In genomic region chr1:184296466-184297243, GRCh38 we compare ENCODE assay signal across 8 cellular contexts.
DNase-seq lines count a peak whose midpoint lies in the region; ATAC-seq, FAIRE-seq and TF ChIP-seq lines count a peak whose summit lies in the region.

No MANE protein-coding gene starts in this region.

- H3K36me3 ChIP-seq in liver (ENCODE audit: control insufficient read depth in 4 of 4, insufficient read depth in 3 of 4, low read depth in 1 of 4, low read length in 3 of 4) (no peaks in the 10 kb centered on the region), HepG2 (replicated peaks in 1 of 2; ENCODE audit: control insufficient read depth in 1 of 2, insufficient read depth in 2 of 2, low read length in 2 of 2) (no peaks in the 10 kb centered on the region), mesendoderm (ENCODE audit: control insufficient read depth, insufficient read depth, low read length) (no peaks in the 10 kb centered on the region)

- H2AK5ac ChIP-seq in mesendoderm (ENCODE audit: low read length), result no peak overlapping the region

- no peak for FAIRE-seq in HepG2 (lab: Jason Lieb, UNC)
- no peak for FAIRE-seq in GM19239 (lab: Jason Lieb, UNC)
- no peak for FAIRE-seq in H54 (lab: Jason Lieb, UNC)

- no peaks in the 10 kb centered on the region for H3K79me1 ChIP-seq in mesendoderm (ENCODE audit: low read length)

- ATAC-seq in HepG2 (no peak), HG02885 (IDR thresholded peaks at IDR 0.05; ENCODE audit: poor library complexity, unreplicated experiment) (no peak)

- H3K79me2 ChIP-seq in HepG2 (ENCODE audit: insufficient read depth, low read length) (no peaks in the 10 kb centered on the region), mesendoderm (ENCODE audit: control insufficient read depth, insufficient read depth, low read length) (no peaks in the 10 kb centered on the region)

- no peak overlapping the region for H2BK120ac ChIP-seq in mesendoderm (ENCODE audit: low read depth, low read length)

- H3K27me3 ChIP-seq in liver (ENCODE audit: control insufficient read depth in 4 of 4, insufficient read depth in 4 of 4, low read length in 3 of 4) (no peaks in the 10 kb centered on the region), HepG2 (ENCODE audit: control insufficient read depth in 1 of 2, insufficient read depth in 2 of 2, low read length in 2 of 2) (no peaks in the 10 kb centered on the region; a peak in 1 of 5 replicates), mesendoderm (ENCODE audit: insufficient read depth, low read length, poor library complexity) (no peaks in the 10 kb centered on the region)

- WGBS in liver, result 55% methylated on average over 10 of the region's 10 CpGs
- WGBS in HepG2 (ENCODE audit: low lambda C conversion rate), result 19% methylated on average over 10 of the region's 10 CpGs
- no CpG with 5 or more reads among the region's 10 CpGs for WGBS in mesendoderm (ENCODE audit: extremely low coverage, insufficient coverage, low lambda C conversion rate)

- intact Hi-C loops in HepG2 (cut with micrococcal nuclease; ENCODE audit: unreplicated experiment), result no loop called here

- no peak for DNase-seq in HepG2 (ENCODE audit: low spot score)
- DNase-seq in coronary artery (ENCODE audit: low spot score), result no peak
- peak; percentile 90 for DNase-seq in mesendoderm
- DNase-seq in GM19239 (ENCODE audit: insufficient read length, low spot score), result no peak
- no peak for DNase-seq in GM13977 (ENCODE audit: low spot score)
- no peak for DNase-seq in H54 (ENCODE audit: insufficient read length, low spot score)

- H3K23ac ChIP-seq in mesendoderm (ENCODE audit: low read length), result no peak overlapping the region

- H3K4me2 ChIP-seq in HepG2 (ENCODE audit: low read depth, low read length), result no peak overlapping the region
- H3K4me2 ChIP-seq in mesendoderm (ENCODE audit: low read length), result no peak overlapping the region

- BruUV-seq in HepG2 (replicated peaks; lab: Mats Ljungman, UMichigan), result no TSS peak

- no peak overlapping the region for H3K4ac ChIP-seq in mesendoderm (ENCODE audit: low read depth, low read length)

- no peak for TF ChIP-seq EP300 in HepG2 (IDR thresholded peaks at IDR 0.05; ENCODE audit: low read depth in 2 of 2, low read length in 2 of 2)
- TF ChIP-seq EP300 in HepG2 (CRISPR knock-in tag; IDR thresholded peaks at IDR 0.05; ENCODE audit: borderline replicate concordance), result no peak

- no peak overlapping the region for H3K9ac ChIP-seq in liver (ENCODE audit: low read depth in 1 of 2, low read length in 2 of 2)
- no peak overlapping the region for H3K9ac ChIP-seq in HepG2 (ENCODE audit: insufficient read depth, low read depth, low read length)
- H3K9ac ChIP-seq in mesendoderm (ENCODE audit: low read length), result no peak overlapping the region

- peak overlapping the region; percentile 36 to 54 for H3K27ac ChIP-seq in liver (ENCODE audit: low read depth in 1 of 2, low read length in 2 of 2)
- H3K27ac ChIP-seq in HepG2 (ENCODE audit: extremely low read length, insufficient read depth, low read length), result no peak overlapping the region
- H3K27ac ChIP-seq in coronary artery, result peak overlapping the region; percentile 68 to 76
- H3K27ac ChIP-seq in mesendoderm (ENCODE audit: low read depth, low read length), result no peak overlapping the region

- no peak overlapping the region for H2BK5ac ChIP-seq in mesendoderm (ENCODE audit: low read length)

- TF ChIP-seq CTCF in liver (IDR thresholded peaks at IDR 0.05; ENCODE audit: low read depth, low read length, missing input control) (no peak), HepG2 (CRISPR knock-in tag; IDR thresholded peaks at IDR 0.05) (no peak), coronary artery (IDR thresholded peaks at IDR 0.05) (no peak), GM13977 (IDR thresholded peaks at IDR 0.05; ENCODE audit: extremely low read depth, insufficient read depth, missing control alignments) (no peak)

- TF ChIP-seq POLR2A in HepG2 (IDR thresholded peaks at IDR 0.05; ENCODE audit: insufficient read depth in 1 of 2, low read depth in 2 of 2, low read length in 2 of 2), result no peak
- TF ChIP-seq POLR2A in H54 (IDR thresholded peaks at IDR 0.05; ENCODE audit: low read depth, low read length), result no peak

- CTCF ChIA-PET in HepG2 (lab: Yijun Ruan, JAX; ENCODE audit: low intra/inter-chr PET ratio, low total read pairs), result no interaction called here

- H2BK15ac ChIP-seq in mesendoderm (replicated peaks; ENCODE audit: low read depth), result no peak overlapping the region

- no peak overlapping the region for H3K56ac ChIP-seq in mesendoderm (ENCODE audit: low read length)

- TF ChIP-seq RAD21 in liver (IDR thresholded peaks at IDR 0.05) (peak; percentile 37 to 60), HepG2 (CRISPR knock-in tag; IDR thresholded peaks at IDR 0.05) (no peak)

- POLR2A ChIA-PET in HepG2 (lab: Yijun Ruan, JAX), result no interaction called here

- no peaks in the 10 kb centered on the region for H3K4me1 ChIP-seq in liver (ENCODE audit: control insufficient read depth in 4 of 4, insufficient read depth in 4 of 4, low read length in 3 of 4)
- no peaks in the 10 kb centered on the region for H3K4me1 ChIP-seq in HepG2 (ENCODE audit: insufficient read depth, low read length)
- H3K4me1 ChIP-seq in mesendoderm (ENCODE audit: control insufficient read depth, low read depth, low read length), result no peaks in the 10 kb centered on the region

- no peak overlapping the region for H2AFZ ChIP-seq in HepG2 (ENCODE audit: low read length)

- H4K8ac ChIP-seq in mesendoderm (ENCODE audit: low read depth, low read length), result no peak overlapping the region

- no peak overlapping the region for H4K5ac ChIP-seq in mesendoderm (ENCODE audit: low read length)

- H3K9me3 ChIP-seq in liver (ENCODE audit: control insufficient read depth in 4 of 4, low read length in 3 of 4) (no peaks in the 10 kb centered on the region), HepG2 (ENCODE audit: low read length) (no peaks in the 10 kb centered on the region)

- no peaks in the 10 kb centered on the region for H4K20me1 ChIP-seq in HepG2 (ENCODE audit: insufficient read depth, low read length)

- H3K4me3 ChIP-seq in liver (ENCODE audit: low read depth in 1 of 3, low read length in 3 of 3) (no peak overlapping the region), HepG2 (replicated peaks in 1 of 3; ENCODE audit: insufficient read depth in 1 of 3, low read depth in 2 of 3, low read length in 3 of 3) (no peak overlapping the region), coronary artery (peak overlapping the region; percentile 30), mesendoderm (ENCODE audit: low read length) (no peak overlapping the region)

- in situ Hi-C loops in HepG2 (cut with HindIII; ENCODE audit: extremely low pct_ligation_motif_present, low pct_unique_long_range_greater_than_20kb) (no loop called here), GM13977 (cut with MboI; ENCODE audit: low pct_unique_long_range_greater_than_20kb, low sequenced_read_pairs, unreplicated experiment) (no loop called here)

- H3K18ac ChIP-seq in mesendoderm (ENCODE audit: low read length), result peak overlapping the region; percentile 77

TF ChIP-seq in liver, 16 proteins besides CTCF, POLR2A, EP300 and RAD21:
- TF ChIP-seq RXRA (IDR thresholded peaks at IDR 0.05), result peak; percentile 38 to 39
- TF ChIP-seq, protein P1, sequence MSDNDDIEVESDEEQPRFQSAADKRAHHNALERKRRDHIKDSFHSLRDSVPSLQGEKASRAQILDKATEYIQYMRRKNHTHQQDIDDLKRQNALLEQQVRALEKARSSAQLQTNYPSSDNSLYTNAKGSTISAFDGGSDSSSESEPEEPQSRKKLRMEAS (IDR thresholded peaks at IDR 0.05), result peak; percentile 34
- peak; percentile 58 for TF ChIP-seq SP1 (IDR thresholded peaks at IDR 0.05)
- TF ChIP-seq YY1 (IDR thresholded peaks at IDR 0.05), result no peak
- peak; percentile 91 for TF ChIP-seq NR2F2 (IDR thresholded peaks at IDR 0.05)

TF ChIP-seq in HepG2, 621 proteins besides CTCF, POLR2A, EP300 and RAD21 (continues in another document):
- no peak for TF ChIP-seq FOSL1 (CRISPR knock-in tag; IDR thresholded peaks at IDR 0.05; ENCODE audit: borderline replicate concordance)
- no peak for TF ChIP-seq NBN (conservative IDR thresholded peaks at IDR 0.05)
- no peak for TF ChIP-seq ZNF234 (CRISPR knock-in tag; conservative IDR thresholded peaks at IDR 0.05)
- no peak for TF ChIP-seq ZSCAN30 (CRISPR knock-in tag; IDR thresholded peaks at IDR 0.05)

Comparison
In these comparisons a context has a peak if more than half of its experiments do, and no peak if none do; other contexts are left out.
1. H3K27ac ChIP-seq: peak in liver (2 of 2) and coronary artery (2 of 2); none in HepG2 (single experiment) and mesendoderm (single experiment).